8 cellular contexts compared by ENCODE assay signal in the genomic region with DNA sequence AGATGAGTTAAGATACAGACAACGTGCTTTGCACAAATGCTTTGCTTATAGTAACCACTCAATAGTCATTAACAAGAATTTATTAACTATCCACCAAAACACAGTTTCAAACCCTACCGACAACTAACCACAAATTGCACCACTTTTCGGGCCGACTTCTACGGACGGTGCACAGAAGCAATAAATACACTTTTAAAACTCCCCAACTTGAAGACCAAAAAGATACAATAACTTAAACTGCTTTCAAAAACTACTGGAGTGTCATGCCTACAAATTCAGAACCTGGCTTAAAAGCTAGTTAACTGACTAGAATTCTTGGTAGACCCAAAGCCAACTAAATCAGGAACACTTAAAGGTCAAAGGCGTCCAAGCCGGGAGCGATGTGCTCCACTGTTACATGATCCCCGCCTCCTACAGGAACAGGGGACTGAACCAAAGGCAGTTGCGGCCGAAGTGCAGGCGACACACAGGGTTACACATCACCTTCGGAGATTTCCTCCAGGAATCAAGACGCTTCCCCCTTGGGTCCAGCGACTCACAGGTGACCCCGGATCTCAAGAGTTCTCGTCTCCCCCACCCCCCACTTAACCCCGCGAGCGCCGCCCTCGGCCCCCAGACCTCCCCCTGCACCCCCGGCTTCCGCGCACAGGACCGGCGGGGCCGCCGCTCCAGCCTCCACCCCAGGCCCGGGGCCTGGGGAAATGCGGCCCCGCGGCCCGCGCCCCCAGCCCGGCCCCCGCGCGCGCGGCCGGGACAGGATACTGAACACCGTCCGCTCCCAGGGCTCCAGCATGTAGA. TPM values are rescaled to one million over a fixed set of nuclear protein-coding genes. Genes with fewer than 3 reads are reported as not detected.
DNase-seq lines count a peak whose midpoint lies in the region; ATAC-seq and TF ChIP-seq lines count a peak whose summit lies in the region.

No MANE protein-coding gene starts in this region.

- peak; percentile 13 for ATAC-seq in HG02884 (IDR thresholded peaks at IDR 0.05; ENCODE audit: unreplicated experiment)

- H3K4me3 ChIP-seq in WERI-Rb-1 (ENCODE audit: low read depth, low read length) (peak overlapping the region; percentile 84), endodermal cell (ENCODE audit: low read length) (peak overlapping the region; percentile 93), stomach smooth muscle (ENCODE audit: low read length in 2 of 2) (peak overlapping the region; percentile 79 to 90)

- H3K27me3 ChIP-seq in WERI-Rb-1 (ENCODE audit: insufficient read depth, low read depth, severe bottlenecking): no peaks in the 10 kb centered on the region
- no peaks in the 10 kb centered on the region for H3K27me3 ChIP-seq in endodermal cell (ENCODE audit: control insufficient read depth, insufficient read depth, low read length, poor library complexity, severe bottlenecking)
- no peaks in the 10 kb centered on the region for H3K27me3 ChIP-seq in stomach smooth muscle (ENCODE audit: control insufficient read depth in 1 of 2, insufficient read depth in 2 of 2, low read length in 2 of 2)

- H3K4me1 ChIP-seq in endodermal cell (ENCODE audit: control insufficient read depth, insufficient read depth, low read length): no peaks in the 10 kb centered on the region
- peaks cover 7% of the 10 kb centered on the region for H3K4me1 ChIP-seq in stomach smooth muscle (ENCODE audit: control insufficient read depth, insufficient read depth, low read length)

- peak; percentile 22 for DNase-seq in activated naive CD4-positive, alpha-beta T cell treated with Interleukin-2 at 50 U/mL for 16 hours
- DNase-seq in activated naive CD4-positive, alpha-beta T cell (lab: John Stamatoyannopoulos, UW): no peak
- DNase-seq in NCI-H1694 treated with DMSO at 0.1 percent for 48 hours (lab: John Stamatoyannopoulos, UW): peak; percentile 22
- peak; percentile 53 for DNase-seq in WERI-Rb-1
- peak; percentile 87 for DNase-seq in endodermal cell
- DNase-seq in mesothelial cell of epicardium (ENCODE audit: low spot score in 2 of 2, unreplicated experiment in 2 of 2): peak in 1 of 2 experiments; percentile 51

- H3K27ac Mint-ChIP-seq in endodermal cell (peak overlapping the region; percentile 96), mesothelial cell of epicardium (peak overlapping the region; percentile 90)

- H3K9me3 Mint-ChIP-seq in endodermal cell (no peaks in the 10 kb centered on the region), mesothelial cell of epicardium (no peaks in the 10 kb centered on the region)

- H3K36me3 Mint-ChIP-seq in endodermal cell (ENCODE audit: low read depth): peaks cover 8% of the 10 kb centered on the region
- H3K36me3 Mint-ChIP-seq in mesothelial cell of epicardium: peaks cover 3% of the 10 kb centered on the region

- H3K4me3 Mint-ChIP-seq in endodermal cell: peak overlapping the region; percentile 85
- peak overlapping the region; percentile 78 for H3K4me3 Mint-ChIP-seq in mesothelial cell of epicardium

- H3K36me3 ChIP-seq in WERI-Rb-1 (peaks cover 7% of the 10 kb centered on the region), endodermal cell (ENCODE audit: control insufficient read depth, insufficient read depth, low read length) (no peaks in the 10 kb centered on the region), stomach smooth muscle (ENCODE audit: control insufficient read depth in 2 of 2, insufficient read depth in 2 of 2, low read length in 2 of 2) (no peaks in the 10 kb centered on the region)

- H3K9ac ChIP-seq in endodermal cell (ENCODE audit: extremely low read depth, low read length, poor library complexity, severe bottlenecking) (peak overlapping the region; percentile 96), stomach smooth muscle (ENCODE audit: low read length in 2 of 2) (peak overlapping the region; percentile 78 to 86)

- WGBS in endodermal cell (ENCODE audit: insufficient coverage in 1 of 2, insufficient read length in 1 of 2), 2 experiments: 0 to 1% methylated on average over 19 to 40 of the region's 45 CpGs

- H3K27me3 Mint-ChIP-seq in endodermal cell (ENCODE audit: insufficient read depth) (no peaks in the 10 kb centered on the region), mesothelial cell of epicardium (ENCODE audit: low read depth) (no peaks in the 10 kb centered on the region)

- H3K27ac ChIP-seq in WERI-Rb-1 (peak overlapping the region; percentile 86), endodermal cell (ENCODE audit: low read depth, low read length) (peak overlapping the region; percentile 87), stomach smooth muscle (ENCODE audit: low read length) (peak overlapping the region; percentile 69)

- TF ChIP-seq CTCF in WERI-Rb-1 (IDR thresholded peaks at IDR 0.05; ENCODE audit: low read depth, low read length) (no peak), endodermal cell (conservative IDR thresholded peaks at IDR 0.05) (no peak), mesothelial cell of epicardium (IDR thresholded peaks at IDR 0.05; ENCODE audit: unreplicated experiment) (no peak)

- H3K4me1 Mint-ChIP-seq in endodermal cell (peaks cover 10% of the 10 kb centered on the region), mesothelial cell of epicardium (peaks cover 18% of the 10 kb centered on the region)

- H3K9me3 ChIP-seq in WERI-Rb-1 (ENCODE audit: severe bottlenecking) (no peaks in the 10 kb centered on the region), endodermal cell (ENCODE audit: control insufficient read depth, low read length) (no peaks in the 10 kb centered on the region), stomach smooth muscle (ENCODE audit: control insufficient read depth in 2 of 2, low read length in 2 of 2) (no peaks in the 10 kb centered on the region)

RNA-seq across cellular contexts. Expression of gene SPTSSA, which starts 0.5 kb away (rescaled TPM):
- total RNA-seq in endodermal cell (10 to 100 TPM; 28.5 to 37.8 TPM), mesothelial cell of epicardium (10.4 to 11.4 TPM (median 11.3 TPM) in 3 replicates)
- 27.4 TPM for polyA plus RNA-seq in endodermal cell (2013, experiment 1 of 2)
- polyA plus RNA-seq in endodermal cell (2013, experiment 2 of 2): 28.1 TPM

Comparison
In these comparisons a context has a peak if more than half of its experiments do, and no peak if none do; other contexts are left out.
1. DNase-seq: peak in activated naive CD4-positive, alpha-beta T cell treated with Interleukin-2 at 50 U/mL for 16 hours (single experiment), NCI-H1694 treated with DMSO at 0.1 percent for 48 hours (single experiment), WERI-Rb-1 (single experiment) and endodermal cell (single experiment); none in activated naive CD4-positive, alpha-beta T cell (0 of 4).
2. Peak in every context shown above with its lines, with median percentiles within 50 percentile points of each other: H3K27ac ChIP-seq and H3K4me3 ChIP-seq.